1 cellular context compared by ENCODE assay signal in genomic region chr22:26318975-26319374, GRCh38.
TF ChIP-seq lines count a peak whose summit lies in the region.

No MANE protein-coding gene starts in this region.

TF ChIP-seq in GM23338, 12 proteins besides CTCF, POLR2A, EP300 and RAD21 (continued from another document):
- TF ChIP-seq, protein P1, sequence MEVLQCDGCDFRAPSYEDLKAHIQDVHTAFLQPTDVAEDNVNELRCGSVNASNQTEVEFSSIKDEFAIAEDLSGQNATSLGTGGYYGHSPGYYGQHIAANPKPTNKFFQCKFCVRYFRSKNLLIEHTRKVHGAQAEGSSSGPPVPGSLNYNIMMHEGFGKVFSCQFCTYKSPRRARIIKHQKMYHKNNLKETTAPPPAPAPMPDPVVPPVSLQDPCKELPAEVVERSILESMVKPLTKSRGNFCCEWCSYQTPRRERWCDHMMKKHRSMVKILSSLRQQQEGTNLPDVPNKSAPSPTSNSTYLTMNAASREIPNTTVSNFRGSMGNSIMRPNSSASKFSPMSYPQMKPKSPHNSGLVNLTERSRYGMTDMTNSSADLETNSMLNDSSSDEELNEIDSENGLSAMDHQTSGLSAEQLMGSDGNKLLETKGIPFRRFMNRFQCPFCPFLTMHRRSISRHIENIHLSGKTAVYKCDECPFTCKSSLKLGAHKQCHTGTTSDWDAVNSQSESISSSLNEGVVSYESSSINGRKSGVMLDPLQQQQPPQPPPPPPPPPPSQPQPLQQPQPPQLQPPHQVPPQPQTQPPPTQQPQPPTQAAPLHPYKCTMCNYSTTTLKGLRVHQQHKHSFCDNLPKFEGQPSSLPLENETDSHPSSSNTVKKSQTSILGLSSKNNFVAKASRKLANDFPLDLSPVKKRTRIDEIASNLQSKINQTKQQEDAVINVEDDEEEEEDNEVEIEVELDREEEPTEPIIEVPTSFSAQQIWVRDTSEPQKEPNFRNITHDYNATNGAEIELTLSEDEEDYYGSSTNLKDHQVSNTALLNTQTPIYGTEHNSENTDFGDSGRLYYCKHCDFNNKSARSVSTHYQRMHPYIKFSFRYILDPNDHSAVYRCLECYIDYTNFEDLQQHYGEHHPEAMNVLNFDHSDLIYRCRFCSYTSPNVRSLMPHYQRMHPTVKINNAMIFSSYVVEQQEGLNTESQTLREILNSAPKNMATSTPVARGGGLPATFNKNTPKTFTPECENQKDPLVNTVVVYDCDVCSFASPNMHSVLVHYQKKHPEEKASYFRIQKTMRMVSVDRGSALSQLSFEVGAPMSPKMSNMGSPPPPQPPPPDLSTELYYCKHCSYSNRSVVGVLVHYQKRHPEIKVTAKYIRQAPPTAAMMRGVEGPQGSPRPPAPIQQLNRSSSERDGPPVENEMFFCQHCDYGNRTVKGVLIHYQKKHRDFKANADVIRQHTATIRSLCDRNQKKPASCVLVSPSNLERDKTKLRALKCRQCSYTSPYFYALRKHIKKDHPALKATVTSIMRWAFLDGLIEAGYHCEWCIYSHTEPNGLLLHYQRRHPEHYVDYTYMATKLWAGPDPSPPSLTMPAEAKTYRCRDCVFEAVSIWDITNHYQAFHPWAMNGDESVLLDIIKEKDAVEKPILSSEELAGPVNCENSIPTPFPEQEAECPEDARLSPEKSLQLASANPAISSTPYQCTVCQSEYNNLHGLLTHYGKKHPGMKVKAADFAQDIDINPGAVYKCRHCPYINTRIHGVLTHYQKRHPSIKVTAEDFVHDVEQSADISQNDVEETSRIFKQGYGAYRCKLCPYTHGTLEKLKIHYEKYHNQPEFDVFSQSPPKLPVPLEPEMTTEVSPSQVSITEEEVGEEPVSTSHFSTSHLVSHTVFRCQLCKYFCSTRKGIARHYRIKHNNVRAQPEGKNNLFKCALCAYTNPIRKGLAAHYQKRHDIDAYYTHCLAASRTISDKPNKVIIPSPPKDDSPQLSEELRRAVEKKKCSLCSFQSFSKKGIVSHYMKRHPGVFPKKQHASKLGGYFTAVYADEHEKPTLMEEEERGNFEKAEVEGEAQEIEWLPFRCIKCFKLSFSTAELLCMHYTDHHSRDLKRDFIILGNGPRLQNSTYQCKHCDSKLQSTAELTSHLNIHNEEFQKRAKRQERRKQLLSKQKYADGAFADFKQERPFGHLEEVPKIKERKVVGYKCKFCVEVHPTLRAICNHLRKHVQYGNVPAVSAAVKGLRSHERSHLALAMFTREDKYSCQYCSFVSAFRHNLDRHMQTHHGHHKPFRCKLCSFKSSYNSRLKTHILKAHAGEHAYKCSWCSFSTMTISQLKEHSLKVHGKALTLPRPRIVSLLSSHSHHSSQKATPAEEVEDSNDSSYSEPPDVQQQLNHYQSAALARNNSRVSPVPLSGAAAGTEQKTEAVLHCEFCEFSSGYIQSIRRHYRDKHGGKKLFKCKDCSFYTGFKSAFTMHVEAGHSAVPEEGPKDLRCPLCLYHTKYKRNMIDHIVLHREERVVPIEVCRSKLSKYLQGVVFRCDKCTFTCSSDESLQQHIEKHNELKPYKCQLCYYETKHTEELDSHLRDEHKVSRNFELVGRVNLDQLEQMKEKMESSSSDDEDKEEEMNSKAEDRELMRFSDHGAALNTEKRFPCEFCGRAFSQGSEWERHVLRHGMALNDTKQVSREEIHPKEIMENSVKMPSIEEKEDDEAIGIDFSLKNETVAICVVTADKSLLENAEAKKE (CRISPR knock-in tag; IDR thresholded peaks at IDR 0.05) = no peak
- no peak for TF ChIP-seq JUNB (IDR thresholded peaks at IDR 0.05; ENCODE audit: unreplicated experiment)
- TF ChIP-seq STAT1 (IDR thresholded peaks at IDR 0.05; ENCODE audit: unreplicated experiment) = no peak
- TF ChIP-seq NANOG (IDR thresholded peaks at IDR 0.05; ENCODE audit: borderline replicate concordance) = no peak
- TF ChIP-seq POLR2AphosphoS5 (IDR thresholded peaks at IDR 0.05; ENCODE audit: low read depth) = no peak
- no peak for TF ChIP-seq EZH2phosphoT487 (IDR thresholded peaks at IDR 0.05; ENCODE audit: unreplicated experiment)
- TF ChIP-seq ZNF331 (CRISPR knock-in tag; IDR thresholded peaks at IDR 0.05; ENCODE audit: low read depth) = no peak
